Comparison of ENCODE assay signal across 19 cellular contexts in genomic region chr15:59420986-59421618, GRCh38. TPM values are rescaled to one million over a fixed set of nuclear protein-coding genes. Genes with fewer than 3 reads are reported as not detected.
DNase-seq lines count a peak whose midpoint lies in the region; ATAC-seq and TF ChIP-seq lines count a peak whose summit lies in the region.
"Had no signal": no experiment of that assay in that cellular context is flagged by ENCODE, and none has a peak within 500 bp of the region (broad histone marks: within the 10 kb centered on the region; RNA-seq: fewer than 3 reads in every experiment).

No MANE protein-coding gene starts in this region.

- no peaks in the 10 kb centered on the region for H3K4me1 ChIP-seq in NT2/D1 (ENCODE audit: insufficient read depth, insufficient read length)
- no peaks in the 10 kb centered on the region for H3K4me1 ChIP-seq in prostate gland (replicated peaks)
- H3K4me1 ChIP-seq: pancreas, uterus had no signal

- ATAC-seq in HG03045 (IDR thresholded peaks at IDR 0.05; ENCODE audit: unreplicated experiment): no peak
- ATAC-seq: pancreas had no signal

- intact Hi-C loops in prostate gland (cut with DNase I): no loop called here

- DNase-seq in AG20443 (ENCODE audit: low spot score): peak; percentile 34
- peak; percentile 81 for DNase-seq in NT2/D1 (ENCODE audit: low read depth, low spot score)
- DNase-seq in dermis blood vessel endothelial cell: peak; percentile 61
- DNase-seq in iris pigment epithelial cell (ENCODE audit: low read depth): peak; percentile 63
- DNase-seq in prostate gland (ENCODE audit: low spot score): no peak
- DNase-seq in DMS153 treated with DMSO at 0.1 percent for 48 hours (lab: John Stamatoyannopoulos, UW; ENCODE audit: unreplicated experiment): no peak
- no peak for DNase-seq in WERI-Rb-1
- DNase-seq: activated B cell treated with CpG ODN at 0.5 μM for 24 hours; activated naive CD8-positive, alpha-beta T cell treated with anti-CD3 and anti-CD28 coated beads, Interleukin-2, amount 10 ng/mL, durations not matched to agents 7 days and 5 days; DMS79 treated with DMSO at 0.1 percent for 48 hours; effector memory CD4-positive, alpha-beta T cell; hippocampal formation; NCI-H187; NCI-H82; pancreas; SIG-M5; stimulated activated CD8-positive, alpha-beta memory T cell treated with anti-CD3 and anti-CD28 coated beads, Interleukin-4, amount 100 ng/mL, for 48 hours; uterus had no signal

- WGBS in prostate gland: 35% methylated on average over 11 of the region's 16 CpGs

- no peak overlapping the region for H3K9ac ChIP-seq in NT2/D1 (ENCODE audit: insufficient read length, low read depth)

- no peak for TF ChIP-seq POLR2A in prostate gland (IDR thresholded peaks at IDR 0.05)

- no peaks in the 10 kb centered on the region for H3K27me3 ChIP-seq in NT2/D1 (ENCODE audit: insufficient read depth, insufficient read length)
- no peaks in the 10 kb centered on the region for H3K27me3 ChIP-seq in prostate gland (replicated peaks; ENCODE audit: insufficient read depth)
- H3K27me3 ChIP-seq in WERI-Rb-1 (ENCODE audit: insufficient read depth, low read depth, severe bottlenecking): no peaks in the 10 kb centered on the region
- H3K27me3 ChIP-seq: pancreas, uterus had no signal

- H3K4me3 ChIP-seq in NT2/D1 (ENCODE audit: insufficient read length, low read depth) (no peak overlapping the region), prostate gland (no peak overlapping the region), WERI-Rb-1 (ENCODE audit: low read depth, low read length) (no peak overlapping the region)
- H3K4me3 ChIP-seq: pancreas, uterus had no signal

- no peaks in the 10 kb centered on the region for H3K36me3 ChIP-seq in NT2/D1 (ENCODE audit: insufficient read depth, insufficient read length, low read length)
- H3K36me3 ChIP-seq in prostate gland: no peaks in the 10 kb centered on the region
- H3K36me3 ChIP-seq in WERI-Rb-1: no peaks in the 10 kb centered on the region
- H3K36me3 ChIP-seq: pancreas, uterus had no signal

- H3K9me3 ChIP-seq in NT2/D1 (ENCODE audit: insufficient read depth, low read length) (no peaks in the 10 kb centered on the region), prostate gland (no peaks in the 10 kb centered on the region), WERI-Rb-1 (ENCODE audit: severe bottlenecking) (no peaks in the 10 kb centered on the region)
- H3K9me3 ChIP-seq: pancreas, uterus had no signal

- H3K27ac ChIP-seq in prostate gland (no peak overlapping the region), WERI-Rb-1 (no peak overlapping the region)
- H3K27ac ChIP-seq: pancreas, uterus had no signal

- no peak for TF ChIP-seq CTCF in prostate gland (IDR thresholded peaks at IDR 0.05)
- TF ChIP-seq CTCF in WERI-Rb-1 (IDR thresholded peaks at IDR 0.05; ENCODE audit: low read depth, low read length): no peak

RNA-seq across cellular contexts. Expression of gene FAM81A, which starts 16.9 kb away (rescaled TPM):
- 0.47 TPM in 1 of 2 replicates, not detected in the other for total RNA-seq in dermis blood vessel endothelial cell
- 10 to 100 TPM in 1 of 2 donors, 1 to 10 TPM in 1; 1.8 to 10.6 TPM for total RNA-seq in prostate gland

RNA-seq across cellular contexts. Expression of gene MYO1E, which starts 48.4 kb away (rescaled TPM):
- total RNA-seq in dermis blood vessel endothelial cell: 142 and 226 TPM in 2 replicates
- total RNA-seq in prostate gland: 10 to 100 TPM; 66.3 to 92.0 TPM

Comparison
In these comparisons a context has a peak if more than half of its experiments do, and no peak if none do; other contexts are left out.
1. DNase-seq: peak in AG20443 (single experiment), NT2/D1 (single experiment), dermis blood vessel endothelial cell (single experiment) and iris pigment epithelial cell (single experiment); none in prostate gland (single experiment), DMS153 treated with DMSO at 0.1 percent for 48 hours (single experiment) and WERI-Rb-1 (single experiment).